Comparison of ENCODE assay signal across 8 cellular contexts in genomic region chr7:6930081-6930635, GRCh38.
DNase-seq lines count a peak whose midpoint lies in the region; ATAC-seq, FAIRE-seq and TF ChIP-seq lines count a peak whose summit lies in the region.
"Not testable (repeated sequence)": the region's sequence is repeated elsewhere in the genome, so short reads cannot be mapped to it uniquely, and the experiment has no call there.

No MANE protein-coding gene starts in this region.

- H3K27ac ChIP-seq in BLaER1; GM23338 (ENCODE audit: low read depth); astrocyte (ENCODE audit: low read depth, low read length); colonic mucosa; HepG2 (ENCODE audit: extremely low read length, insufficient read depth, low read length): not testable (repeated sequence)

- peaks cover 57% of the 10 kb centered on the region for H3K4me1 ChIP-seq in BLaER1
- H3K4me1 ChIP-seq in GM23338 (ENCODE audit: insufficient read depth); astrocyte (ENCODE audit: insufficient read depth, low read length); colonic mucosa: not testable (repeated sequence)
- H3K4me1 ChIP-seq in HepG2 (ENCODE audit: insufficient read depth, low read length), result peaks cover 17% of the 10 kb centered on the region; the same call in 1 of the 2 replicates

- H3F3A ChIP-seq in GM23338 (replicated peaks; ENCODE audit: low read depth), result not testable (repeated sequence)

- not testable (repeated sequence) for H3K27me3 ChIP-seq in BLaER1; GM23338 (ENCODE audit: insufficient read depth); astrocyte (ENCODE audit: insufficient read depth, low read length); colonic mucosa; HepG2 (ENCODE audit: control insufficient read depth in 1 of 2, insufficient read depth in 2 of 2, low read length in 2 of 2)

- WGBS in HepG2 (ENCODE audit: low lambda C conversion rate), result 46% methylated on average over 7 of the region's 7 CpGs

- CTCF ChIA-PET in HepG2 (lab: Yijun Ruan, JAX; ENCODE audit: low intra/inter-chr PET ratio, low total read pairs), result not testable (repeated sequence)

- H2AFZ ChIP-seq in GM23338, result 0 out of 2 replicates have a peak overlapping the region, but pooled peaks have one; percentile 38
- H2AFZ ChIP-seq in astrocyte (ENCODE audit: low read depth, low read length); HepG2 (ENCODE audit: low read length): not testable (repeated sequence)

- H3K4me2 ChIP-seq in BLaER1 (peak overlapping the region; percentile 52), GM23338 (peak overlapping the region; percentile 40; the same call in 1 of the 2 replicates)
- H3K4me2 ChIP-seq in astrocyte (ENCODE audit: low read length); HepG2 (ENCODE audit: low read depth, low read length): not testable (repeated sequence)

- FAIRE-seq in astrocyte (lab: Jason Lieb, UNC); HepG2 (lab: Jason Lieb, UNC): not testable (repeated sequence)

- not testable (repeated sequence) for H3K79me2 ChIP-seq in GM23338 (replicated peaks; ENCODE audit: insufficient read depth); astrocyte (ENCODE audit: insufficient read depth, low read length); HepG2 (ENCODE audit: insufficient read depth, low read length)

- TF ChIP-seq RAD21 in HepG2 (CRISPR knock-in tag; IDR thresholded peaks at IDR 0.05), result not testable (repeated sequence)

- H3K27me3 Mint-ChIP-seq in GM23338 (ENCODE audit: insufficient read depth, low read depth, poor library complexity); T-helper 2 cell treated with Interferon-gamma antibody and Interleukin-4, amounts not matched to agents 5 μg/mL and 100 μg/mL, for 36 hours (ENCODE audit: low read depth); astrocyte (ENCODE audit: low read depth, unreplicated experiment); natural killer cell (ENCODE audit: low read depth in 2 of 2): not testable (repeated sequence)

- BruUV-seq in HepG2 (replicated peaks; lab: Mats Ljungman, UMichigan), result not testable (repeated sequence)

- DNase-seq in GM23338 (ENCODE audit: low spot score) (peak; percentile 8), NCI-H1417 (lab: John Stamatoyannopoulos, UW) (peak in 2 of 3 experiments; percentile 14 to 27), colonic mucosa (peak; percentile 36)
- DNase-seq in T-helper 2 cell treated with Interferon-gamma antibody and Interleukin-4, amounts not matched to agents 5 μg/mL and 100 μg/mL, for 36 hours (ENCODE audit: low spot score); astrocyte (ENCODE audit: low read depth); HepG2 (ENCODE audit: low spot score); natural killer cell: not testable (repeated sequence)

- intact Hi-C loops in colonic mucosa (cut with DNase I); HepG2 (cut with micrococcal nuclease; ENCODE audit: unreplicated experiment): not testable (repeated sequence)
- intact Hi-C loops in natural killer cell (cut with micrococcal nuclease), result loop anchor here (10.0 kb wide), 1 partner anchor 415 kb away; no protein-coding TSS in a partner anchor

- H3K9ac ChIP-seq in BLaER1; astrocyte (ENCODE audit: low read length); colonic mucosa (ENCODE audit: low read depth in 2 of 2, low read length in 2 of 2); HepG2 (ENCODE audit: insufficient read depth, low read depth, low read length): not testable (repeated sequence)

- not testable (repeated sequence) for H3K4me3 ChIP-seq in BLaER1; GM23338; astrocyte (ENCODE audit: insufficient read depth, low read depth, low read length); colonic mucosa; HepG2 (replicated peaks in 1 of 3; ENCODE audit: insufficient read depth in 1 of 3, low read depth in 2 of 3, low read length in 3 of 3)

- not testable (repeated sequence) for TF ChIP-seq CTCF in GM23338 (conservative IDR thresholded peaks at IDR 0.05; ENCODE audit: low read depth in 2 of 2); astrocyte (IDR thresholded peaks at IDR 0.05; ENCODE audit: insufficient read depth, low read depth, low read length); colonic mucosa (IDR thresholded peaks at IDR 0.05); HepG2 (CRISPR knock-in tag; IDR thresholded peaks at IDR 0.05); natural killer cell (IDR thresholded peaks at IDR 0.05)

- not testable (repeated sequence) for H3K9me3 ChIP-seq in BLaER1; astrocyte (ENCODE audit: insufficient read depth, low read depth, low read length); colonic mucosa; HepG2 (ENCODE audit: low read length)

- H3K9me3 Mint-ChIP-seq in GM23338; T-helper 2 cell treated with Interferon-gamma antibody and Interleukin-4, amounts not matched to agents 5 μg/mL and 100 μg/mL, for 36 hours; astrocyte (ENCODE audit: unreplicated experiment); natural killer cell: not testable (repeated sequence)

- in situ Hi-C loops in HepG2 (cut with HindIII; ENCODE audit: extremely low pct_ligation_motif_present, low pct_unique_long_range_greater_than_20kb), result not testable (repeated sequence)

- H3K36me3 Mint-ChIP-seq in GM23338 (ENCODE audit: low read depth); T-helper 2 cell treated with Interferon-gamma antibody and Interleukin-4, amounts not matched to agents 5 μg/mL and 100 μg/mL, for 36 hours (ENCODE audit: low read depth); astrocyte (ENCODE audit: low read depth, unreplicated experiment); natural killer cell: not testable (repeated sequence)

- H3K27ac Mint-ChIP-seq in GM23338, result peak overlapping the region; percentile 63; the same call in 1 of the 2 replicates
- not testable (repeated sequence) for H3K27ac Mint-ChIP-seq in T-helper 2 cell treated with Interferon-gamma antibody and Interleukin-4, amounts not matched to agents 5 μg/mL and 100 μg/mL, for 36 hours; natural killer cell
- H3K27ac Mint-ChIP-seq in astrocyte (ENCODE audit: unreplicated experiment), result peak overlapping the region; percentile 34

- POLR2A ChIA-PET in HepG2 (lab: Yijun Ruan, JAX), result not testable (repeated sequence)

- H4K20me1 ChIP-seq in BLaER1; GM23338 (replicated peaks; ENCODE audit: insufficient read depth); astrocyte (ENCODE audit: insufficient read depth, low read length); HepG2 (ENCODE audit: insufficient read depth, low read length): not testable (repeated sequence)

- H3K36me3 ChIP-seq in BLaER1; GM23338 (ENCODE audit: insufficient read depth); astrocyte (ENCODE audit: insufficient read depth, low read length); colonic mucosa; HepG2 (replicated peaks in 1 of 2; ENCODE audit: control insufficient read depth in 1 of 2, insufficient read depth in 2 of 2, low read length in 2 of 2): not testable (repeated sequence)

- not testable (repeated sequence) for H3K4me3 Mint-ChIP-seq in GM23338; astrocyte (ENCODE audit: unreplicated experiment)
- peak overlapping the region; percentile 33 for H3K4me3 Mint-ChIP-seq in T-helper 2 cell treated with Interferon-gamma antibody and Interleukin-4, amounts not matched to agents 5 μg/mL and 100 μg/mL, for 36 hours
- peak overlapping the region; percentile 42 for H3K4me3 Mint-ChIP-seq in natural killer cell

- not testable (repeated sequence) for TF ChIP-seq EP300 in HepG2 (IDR thresholded peaks at IDR 0.05; ENCODE audit: low read depth in 2 of 2, low read length in 2 of 2); HepG2 (CRISPR knock-in tag; IDR thresholded peaks at IDR 0.05; ENCODE audit: borderline replicate concordance)

- peaks cover 15% of the 10 kb centered on the region for H3K4me1 Mint-ChIP-seq in GM23338
- not testable (repeated sequence) for H3K4me1 Mint-ChIP-seq in T-helper 2 cell treated with Interferon-gamma antibody and Interleukin-4, amounts not matched to agents 5 μg/mL and 100 μg/mL, for 36 hours (ENCODE audit: low read depth); astrocyte (ENCODE audit: low read depth, unreplicated experiment)
- H3K4me1 Mint-ChIP-seq in natural killer cell, result peaks cover 10 to 12% of the 10 kb centered on the region in 2 donors

- TF ChIP-seq POLR2A in HepG2 (IDR thresholded peaks at IDR 0.05; ENCODE audit: insufficient read depth in 1 of 2, low read depth in 2 of 2, low read length in 2 of 2), result not testable (repeated sequence)

- not testable (repeated sequence) for H3K9me2 ChIP-seq in GM23338 (ENCODE audit: insufficient read depth)

- not testable (repeated sequence) for ATAC-seq in GM23338, HepG2, natural killer cell

TF ChIP-seq in HepG2, 621 proteins besides CTCF, POLR2A, EP300 and RAD21 (continues in another document):
- peak; percentile 76 for TF ChIP-seq ZNF7 (CRISPR knock-in tag; IDR thresholded peaks at IDR 0.05)
